1 cellular context compared by ENCODE assay signal in the genomic region with DNA sequence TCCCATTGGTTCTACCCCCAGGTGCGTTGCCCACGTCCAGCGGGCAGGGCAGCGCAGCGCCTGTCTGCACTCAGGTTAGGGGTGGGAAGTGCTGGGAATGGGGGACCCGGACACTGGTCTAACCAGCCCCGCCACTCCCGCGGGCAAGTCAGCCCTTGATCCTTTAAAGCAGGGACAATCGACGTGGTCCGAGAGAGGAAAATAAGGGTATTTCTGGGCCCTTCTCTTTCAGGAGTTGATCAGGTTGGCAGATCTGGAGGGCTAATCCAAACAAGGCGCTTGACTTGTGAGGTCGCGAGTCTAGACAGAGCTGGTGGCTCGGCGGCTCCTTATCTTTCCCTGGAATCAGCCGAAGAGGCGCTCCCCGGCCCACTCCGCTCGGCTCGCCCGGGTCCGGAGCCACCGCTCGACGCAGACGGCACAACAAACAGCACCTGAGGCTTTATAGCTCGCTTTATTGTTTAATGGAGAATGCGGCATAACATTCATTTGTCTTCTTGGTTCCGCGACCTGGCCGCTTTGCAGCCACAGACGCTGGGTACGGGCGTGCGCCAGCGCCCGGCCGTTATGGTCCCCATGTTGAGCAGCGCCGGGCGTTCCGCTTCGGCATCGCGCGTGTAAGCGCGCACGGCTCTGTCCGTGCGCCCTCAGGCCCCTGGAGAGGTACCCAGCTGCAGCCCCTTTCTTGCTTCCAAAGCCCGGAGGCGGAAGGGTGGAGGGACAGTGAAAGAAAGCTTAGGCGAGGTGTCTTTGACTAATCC.
TF ChIP-seq lines count a peak whose summit lies in the region.

No MANE protein-coding gene starts in this region.

TF ChIP-seq in endothelial cell of umbilical vein, 7 proteins besides CTCF, POLR2A, EP300 and RAD21 (continued from another document):
- no peak for TF ChIP-seq MYC (IDR thresholded peaks at IDR 0.05; ENCODE audit: low read depth, low read length)
- peak; percentile 15 for TF ChIP-seq GATA2 (IDR thresholded peaks at IDR 0.05; ENCODE audit: insufficient read depth, insufficient read length, low read depth, low read length)
- no peak for TF ChIP-seq POLR2AphosphoS5 (IDR thresholded peaks at IDR 0.05; ENCODE audit: insufficient read depth, low read depth, low read length)
- TF ChIP-seq, protein P1, sequence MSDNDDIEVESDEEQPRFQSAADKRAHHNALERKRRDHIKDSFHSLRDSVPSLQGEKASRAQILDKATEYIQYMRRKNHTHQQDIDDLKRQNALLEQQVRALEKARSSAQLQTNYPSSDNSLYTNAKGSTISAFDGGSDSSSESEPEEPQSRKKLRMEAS (IDR thresholded peaks at IDR 0.05; ENCODE audit: insufficient read depth, insufficient read length), result no peak
- no peak for TF ChIP-seq JUN (IDR thresholded peaks at IDR 0.05; ENCODE audit: borderline replicate concordance, insufficient read depth, insufficient read length, low read depth)
